10 cellular contexts compared by ENCODE assay signal in genomic region chr11:67644042-67644441, GRCh38. TPM values are rescaled to one million over a fixed set of nuclear protein-coding genes. Genes with fewer than 3 reads are reported as not detected.
DNase-seq lines count a peak whose midpoint lies in the region; ATAC-seq and TF ChIP-seq lines count a peak whose summit lies in the region.
"Had no signal": no experiment of that assay in that cellular context is flagged by ENCODE, and none has a peak within 500 bp of the region (broad histone marks: within the 10 kb centered on the region; RNA-seq: fewer than 3 reads in every experiment).

No MANE protein-coding gene starts in this region.

- no peak overlapping the region for H3K4me3 Mint-ChIP-seq in stimulated activated naive B cell treated with anti-CD40 and anti-IgM and Interleukin-4, amounts not matched to agents 10 μg/mL and 1 μg/mL and 100 μg/mL, for 72 hours

- no peak overlapping the region for H3K27ac Mint-ChIP-seq in stimulated activated naive B cell treated with anti-CD40 and anti-IgM and Interleukin-4, amounts not matched to agents 10 μg/mL and 1 μg/mL and 100 μg/mL, for 72 hours
- H3K27ac Mint-ChIP-seq: activated T-helper 2 cell treated with anti-CD3 and anti-CD28 coated beads, Interferon-gamma antibody, Interleukin-2, Interleukin-4, amounts not matched to agents 10 μg/mL and 5 μg/mL and 100 μg/mL, durations not matched to agents 14 hours and 24 hours and 36 hours had no signal

- peaks cover 0 to 5% of the 10 kb centered on the region in 2 donors for H3K27me3 Mint-ChIP-seq in stimulated activated naive B cell treated with anti-CD40 and anti-IgM and Interleukin-4, amounts not matched to agents 10 μg/mL and 1 μg/mL and 100 μg/mL, for 72 hours

- no peaks in the 10 kb centered on the region for H3K36me3 Mint-ChIP-seq in stimulated activated naive B cell treated with anti-CD40 and anti-IgM and Interleukin-4, amounts not matched to agents 10 μg/mL and 1 μg/mL and 100 μg/mL, for 72 hours

- ATAC-seq in stimulated activated naive B cell treated with anti-CD40 and anti-IgM and Interleukin-4, amounts not matched to agents 10 μg/mL and 1 μg/mL and 100 μg/mL, for 72 hours (replicated peaks): no peak
- no peak for ATAC-seq in left ventricle myocardium superior

- no peak overlapping the region for H3K4me3 ChIP-seq in choroid plexus epithelial cell (ENCODE audit: low read depth, low read length)
- H3K4me3 ChIP-seq: SK-N-MC had no signal

- peaks cover 40 to 53% of the 10 kb centered on the region in 2 donors for H3K4me1 Mint-ChIP-seq in stimulated activated naive B cell treated with anti-CD40 and anti-IgM and Interleukin-4, amounts not matched to agents 10 μg/mL and 1 μg/mL and 100 μg/mL, for 72 hours

- peak; percentile 45 for TF ChIP-seq CTCF in choroid plexus epithelial cell (conservative IDR thresholded peaks at IDR 0.05; ENCODE audit: low read depth, low read length)

- DNase-seq in 8988T (peak; percentile 49), GDM1 (lab: John Stamatoyannopoulos, UW) (peak; percentile 19), NAMALWA (ENCODE audit: low spot score) (peak; percentile 51), choroid plexus epithelial cell (ENCODE audit: low read depth) (peak; percentile 24), T1000 (lab: John Stamatoyannopoulos, UW) (no peak), left ventricle myocardium superior (no peak)
- DNase-seq in stimulated activated naive CD4-positive, alpha-beta T cell treated with Interleukin-2 at 50 U/mL for 16 hours (lab: John Stamatoyannopoulos, UW): no peak
- DNase-seq in stimulated activated naive B cell treated with anti-CD40 and anti-IgM and Interleukin-4, amounts not matched to agents 10 μg/mL and 1 μg/mL and 100 μg/mL, for 72 hours: no peak

- intact Hi-C loops in left ventricle myocardium superior (cut with micrococcal nuclease): no loop called here

- H3K9me3 Mint-ChIP-seq in stimulated activated naive B cell treated with anti-CD40 and anti-IgM and Interleukin-4, amounts not matched to agents 10 μg/mL and 1 μg/mL and 100 μg/mL, for 72 hours: no peaks in the 10 kb centered on the region
- H3K9me3 Mint-ChIP-seq: activated T-helper 2 cell treated with anti-CD3 and anti-CD28 coated beads, Interferon-gamma antibody, Interleukin-2, Interleukin-4, amounts not matched to agents 10 μg/mL and 5 μg/mL and 100 μg/mL, durations not matched to agents 14 hours and 24 hours and 36 hours had no signal

RNA-seq across cellular contexts. Expression of gene TBX10, which starts 4.5 kb away (rescaled TPM):
- 0.37 TPM for total RNA-seq in left ventricle myocardium superior
- total RNA-seq: activated T-helper 2 cell treated with anti-CD3 and anti-CD28 coated beads, Interferon-gamma antibody, Interleukin-2, Interleukin-4, amounts not matched to agents 10 μg/mL and 5 μg/mL and 100 μg/mL, durations not matched to agents 14 hours and 24 hours and 36 hours had no signal

RNA-seq across cellular contexts. Expression of gene ACY3, which starts 6.5 kb away (rescaled TPM):
- not detected for total RNA-seq in left ventricle myocardium superior

RNA-seq across cellular contexts. Expression of gene NUDT8, which starts 14.3 kb away (rescaled TPM):
- total RNA-seq in left ventricle myocardium superior: 106 TPM

RNA-seq across cellular contexts. Expression of gene ALDH3B2, which starts 30.4 kb away (rescaled TPM):
- total RNA-seq in left ventricle myocardium superior: not detected
- total RNA-seq: activated T-helper 2 cell treated with anti-CD3 and anti-CD28 coated beads, Interferon-gamma antibody, Interleukin-2, Interleukin-4, amounts not matched to agents 10 μg/mL and 5 μg/mL and 100 μg/mL, durations not matched to agents 14 hours and 24 hours and 36 hours had no signal

RNA-seq across cellular contexts. Expression of gene NDUFV1, which starts 37.3 kb away (rescaled TPM):
- total RNA-seq in left ventricle myocardium superior: 768 TPM

Comparison
In these comparisons a context has a peak if more than half of its experiments do, and no peak if none do; other contexts are left out.
1. DNase-seq: peak in 8988T (single experiment), GDM1 (single experiment), NAMALWA (single experiment) and choroid plexus epithelial cell (single experiment); none in stimulated activated naive CD4-positive, alpha-beta T cell treated with Interleukin-2 at 50 U/mL for 16 hours (single experiment), T1000 (single experiment), stimulated activated naive B cell treated with anti-CD40 and anti-IgM and Interleukin-4, amounts not matched to agents 10 μg/mL and 1 μg/mL and 100 μg/mL, for 72 hours (single experiment) and left ventricle myocardium superior (single experiment).